Comparison of ENCODE assay signal across 22 cellular contexts in the genomic region with DNA sequence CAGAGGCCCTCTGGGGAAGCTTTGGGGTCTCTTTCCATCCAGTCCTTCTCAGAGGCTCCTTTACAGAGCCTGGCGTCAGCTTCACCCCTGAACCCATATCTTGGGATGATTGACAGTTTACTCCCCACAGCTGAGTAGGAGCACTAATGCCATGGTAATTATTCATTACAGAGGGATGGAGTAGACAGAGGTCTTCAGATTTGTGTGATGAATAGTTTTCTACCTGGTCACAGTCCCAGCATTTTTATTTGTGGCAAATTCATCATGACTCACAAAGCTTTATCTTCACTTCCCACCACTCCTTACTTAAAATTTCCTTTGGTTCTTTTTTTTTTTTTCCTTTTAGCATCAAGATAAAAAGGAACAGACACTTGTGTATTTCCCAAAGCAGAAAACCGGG.
A peak's percentile ranks its signal among the peaks of the same experiment; 100 is the strongest.
DNase-seq lines count a peak whose midpoint lies in the region; ATAC-seq and TF ChIP-seq lines count a peak whose summit lies in the region.
"Had no signal": no experiment of that assay in that cellular context is flagged by ENCODE, and none has a peak within 500 bp of the region (broad histone marks: within the 10 kb centered on the region; RNA-seq: fewer than 3 reads in every experiment).

No MANE protein-coding gene starts in this region.

- no peak for TF ChIP-seq CTCF in fibroblast of mammary gland (conservative IDR thresholded peaks at IDR 0.05; ENCODE audit: control insufficient read depth, insufficient read depth, low read depth, low read length)

- no peak overlapping the region for H3K4me3 ChIP-seq in fibroblast of mammary gland (ENCODE audit: control insufficient read depth, low read depth, low read length)
- H3K4me3 ChIP-seq: breast epithelium, dorsolateral prefrontal cortex, right lobe of liver had no signal

- DNase-seq in ELR (ENCODE audit: low read depth) (peak; percentile 84), NCI-H226 (peak; percentile 89), fibroblast of mammary gland (ENCODE audit: low read depth) (peak; percentile 18), renal cortical epithelial cell (ENCODE audit: low read depth) (peak; percentile 5), NCI-H345 (lab: John Stamatoyannopoulos, UW) (no peak), NCI-H526 (lab: John Stamatoyannopoulos, UW) (no peak)
- DNase-seq in activated T-cell treated with anti-CD3 and anti-CD28 coated beads, Interleukin-2, amount 50 U/mL, for 1 hour = no peak
- DNase-seq: activated CD4-positive, alpha-beta memory T cell treated with anti-CD3 and anti-CD28 coated beads, Interleukin-2, amount 10 ng/mL, durations not matched to agents 7 days and 5 days; activated T-cell treated with anti-CD3 and anti-CD28 coated beads, Interleukin-2, amount 50 U/mL, for 4 hours; Caco-2; dorsolateral prefrontal cortex; MM.1S; NCI-H1930; NCI-H510A treated with DMSO at 0.1 percent for 48 hours; occipital lobe; right lobe of liver; SHP77 treated with DMSO at 0.1 percent for 48 hours; stimulated activated CD4-positive, alpha-beta T cell treated with anti-CD3 and anti-CD28 coated beads, Interleukin-2, amount 100 ng/mL, for 24 hours; T-helper 17 cell had no signal

- ATAC-seq in GM21529 (IDR thresholded peaks at IDR 0.05; ENCODE audit: unreplicated experiment) = no peak
- ATAC-seq: activated naive CD4-positive, alpha-beta T cell treated with anti-CD3 and anti-CD28 coated beads, Interleukin-2, amount 50 U/mL, for 72 hours; activated T-cell treated with anti-CD3 and anti-CD28 coated beads, Interleukin-2, amount 50 U/mL, for 4 hours; right lobe of liver; T-helper 17 cell had no signal

Comparison
In these comparisons a context has a peak if more than half of its experiments do, and no peak if none do; other contexts are left out.
1. DNase-seq: peak in ELR (single experiment), NCI-H226 (single experiment), fibroblast of mammary gland (single experiment) and renal cortical epithelial cell (single experiment); none in NCI-H345 (single experiment), NCI-H526 (0 of 2) and activated T-cell treated with anti-CD3 and anti-CD28 coated beads, Interleukin-2, amount 50 U/mL, for 1 hour (single experiment).